In the genomic region with DNA sequence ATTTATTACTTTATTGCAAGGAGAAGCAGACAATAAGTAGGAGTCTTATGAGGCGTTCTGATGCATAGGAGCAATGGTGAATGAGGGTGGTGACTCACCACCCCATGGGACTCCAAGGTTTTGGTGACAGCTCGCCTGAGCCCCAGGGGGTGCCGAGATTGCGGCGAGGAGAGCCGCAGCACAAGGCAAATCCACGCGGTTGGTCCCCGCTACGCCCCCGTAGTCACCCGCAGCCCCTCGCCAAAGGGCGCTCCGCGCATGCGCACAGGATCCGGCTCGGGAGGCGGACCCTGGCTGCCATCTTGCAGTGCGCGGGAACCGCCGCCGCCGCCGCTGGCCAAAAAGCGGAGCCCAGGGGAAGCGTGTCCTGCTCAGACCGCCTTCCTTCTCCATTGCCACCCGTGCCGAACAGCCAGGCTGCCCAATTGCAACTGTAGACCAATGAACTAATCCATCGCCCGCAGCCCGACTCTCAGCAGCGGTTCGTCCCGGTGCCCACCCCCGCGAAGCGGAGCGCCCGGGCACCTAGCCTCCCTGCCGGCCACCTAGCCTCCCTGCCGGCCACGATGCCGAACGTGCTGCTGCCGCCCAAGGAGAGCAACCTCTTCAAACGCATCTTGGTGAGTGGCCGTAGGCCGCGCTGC, we compare ENCODE assay signal across 8 cellular contexts. TPM values are rescaled to one million over a fixed set of nuclear protein-coding genes. Genes with fewer than 3 reads are reported as not detected.
A peak's percentile ranks its signal among the peaks of the same experiment; 100 is the strongest.
DNase-seq lines count a peak whose midpoint lies in the region; ATAC-seq and TF ChIP-seq lines count a peak whose summit lies in the region.

A gene (plus strand): TSS at position 305 of the 644 bp plus-strand sequence. CDS start 262 bp downstream, at position 567.

- H3K4me3 ChIP-seq in AG04449 (ENCODE audit: low read depth, low read length), result peak within 1 kb of the TSS; percentile 86
- peak within 1 kb of the TSS; percentile 82 to 98 (median 84) for H3K4me3 ChIP-seq in breast epithelium
- H3K4me3 ChIP-seq in iPS-20b (ENCODE audit: low read length), result peak within 1 kb of the TSS; percentile 97
- H3K4me3 ChIP-seq in skin epidermis, result peak within 1 kb of the TSS; percentile 56 to 96 (median 89)

- intact Hi-C loops in breast epithelium (cut with DNase I; ENCODE audit: low total_unique reads), result loop anchor here (2.0 kb wide), 1 partner anchor 48 kb away; a partner anchor contains a TSS

- H3K27ac ChIP-seq in VCaP (peak within 1 kb of the TSS; percentile 95), breast epithelium (peak within 1 kb of the TSS; percentile 95 to 96), iPS-20b (ENCODE audit: low read length) (peak within 1 kb of the TSS; percentile 76), skin epidermis (peak within 1 kb of the TSS; percentile 34 to 97 (median 93))

- no peaks in the 10 kb centered on the region for H3K9me3 ChIP-seq in breast epithelium
- no peaks in the 10 kb centered on the region for H3K9me3 ChIP-seq in iPS-20b (ENCODE audit: insufficient read depth, low read depth, low read length)

- POLR2A ChIA-PET in AG04449 (lab: Yijun Ruan, JAX), result no interaction called here

- peak; percentile 74 for ATAC-seq in GM18868 (IDR thresholded peaks at IDR 0.05; ENCODE audit: unreplicated experiment)
- peak; percentile 60 for ATAC-seq in HG03103 (IDR thresholded peaks at IDR 0.05; ENCODE audit: low read depth, unreplicated experiment)

- peak; percentile 44 for TF ChIP-seq POLR2A in breast epithelium (IDR thresholded peaks at IDR 0.05)

- CTCF ChIA-PET in AG04449 (lab: Yijun Ruan, JAX), result no interaction called here

- DNase-seq in AG04449 (ENCODE audit: low read depth, low spot score) (peak; percentile 28), NCI-H2196 treated with DMSO at 0.1 percent for 48 hours (lab: John Stamatoyannopoulos, UW; ENCODE audit: unreplicated experiment) (peak; percentile 33), breast epithelium (ENCODE audit: low spot score in 2 of 2) (peak; percentile 72 to 85)

- TF ChIP-seq CTCF in AG04449 (IDR thresholded peaks at IDR 0.05; ENCODE audit: insufficient read depth, low read length, missing control alignments) (peak; percentile 0), VCaP (conservative IDR thresholded peaks at IDR 0.05) (no peak; the same call in 1 of the 2 replicates), breast epithelium (IDR thresholded peaks at IDR 0.05) (no peak)

- H3K4me1 ChIP-seq in breast epithelium (peaks cover 0 to 8% of the 10 kb centered on the region in 2 donors), iPS-20b (ENCODE audit: insufficient read depth, low read length) (peaks cover 23% of the 10 kb centered on the region)

- H3K36me3 ChIP-seq in breast epithelium (no peaks in the 10 kb centered on the region), iPS-20b (ENCODE audit: insufficient read depth, low read depth, low read length) (no peaks in the 10 kb centered on the region)

- H3K9ac ChIP-seq in iPS-20b (ENCODE audit: low read depth, low read length), result peak within 1 kb of the TSS; percentile 89

- H3K27me3 ChIP-seq in breast epithelium, result no peaks in the 10 kb centered on the region
- no peaks in the 10 kb centered on the region for H3K27me3 ChIP-seq in iPS-20b (ENCODE audit: insufficient read depth, low read length)

RNA-seq across cellular contexts. Expression of the gene that starts here (rescaled TPM):
- 10 to 100 TPM; 16.2 to 33.1 (median 22.0) TPM for total RNA-seq in breast epithelium

Comparison
In these comparisons a context has a peak if more than half of its experiments do, and no peak if none do; other contexts are left out.
1. Peak in every context shown above with its lines: DNase-seq, ATAC-seq, H3K4me3 ChIP-seq and H3K27ac ChIP-seq.
2. DNase-seq: peak in every context shown above with its lines; median percentile 78 in breast epithelium; 33 in NCI-H2196 treated with DMSO at 0.1 percent for 48 hours; 28 in AG04449.